Comparison of ENCODE assay signal across 10 cellular contexts in genomic region chr2:215619022-215619958, GRCh38.
DNase-seq lines count a peak whose midpoint lies in the region; ATAC-seq and TF ChIP-seq lines count a peak whose summit lies in the region.
"Had no signal": no experiment of that assay in that cellular context is flagged by ENCODE, and none has a peak within 500 bp of the region (broad histone marks: within the 10 kb centered on the region; RNA-seq: fewer than 3 reads in every experiment).

No MANE protein-coding gene starts in this region.

- H3K4me1 Mint-ChIP-seq in activated naive CD4-positive, alpha-beta T cell treated with anti-CD3 and anti-CD28 coated beads for 36 hours (ENCODE audit: low read depth): peaks cover 6% of the 10 kb centered on the region
- H3K4me1 Mint-ChIP-seq: naive B cell had no signal

- H3K9me3 Mint-ChIP-seq in activated naive CD4-positive, alpha-beta T cell treated with anti-CD3 and anti-CD28 coated beads for 36 hours: no peaks in the 10 kb centered on the region
- H3K9me3 Mint-ChIP-seq: naive B cell had no signal

- CTCF ChIA-PET in activated naive CD4-positive, alpha-beta T cell treated with anti-CD3 and anti-CD28 coated beads for 36 hours (lab: Charles Lee): interaction anchor here (0.7 kb wide), 1 partner anchor 142 kb away, joined by 3 read pairs; no protein-coding TSS in a partner anchor

- intact Hi-C loops in activated naive CD4-positive, alpha-beta T cell treated with anti-CD3 and anti-CD28 coated beads for 36 hours (cut with micrococcal nuclease): no loop called here

- H3K4me3 ChIP-seq in cardiac fibroblast (replicated peaks in 1 of 2; ENCODE audit: low read depth in 2 of 2, low read length in 2 of 2): no peak overlapping the region
- H3K4me3 ChIP-seq: BLaER1 treated with 17β-estradiol and CSF1 and Interleukin-3, amounts not matched to agents 10 nM and 100 nM had no signal

- no peak for TF ChIP-seq CTCF in cardiac fibroblast (IDR thresholded peaks at IDR 0.05; ENCODE audit: low read depth, low read length)

- H3K27ac Mint-ChIP-seq in activated naive CD4-positive, alpha-beta T cell treated with anti-CD3 and anti-CD28 coated beads for 36 hours: no peak overlapping the region
- H3K27ac Mint-ChIP-seq: naive B cell had no signal

- peak; percentile 61 for DNase-seq in activated naive CD4-positive, alpha-beta T cell treated with anti-CD3 and anti-CD28 coated beads for 36 hours
- DNase-seq in activated naive CD4-positive, alpha-beta T cell treated with anti-CD3 and anti-CD28 coated beads, Interleukin-2, amount 50 U/mL, for 16 hours: no peak
- DNase-seq in NCI-H510A (lab: John Stamatoyannopoulos, UW) (peak; percentile 72), cardiac fibroblast (ENCODE audit: low read depth in 2 of 2) (peak; percentile 84 to 90), retina (peak; percentile 40)
- DNase-seq: naive B cell had no signal

- ATAC-seq in GM18498 (IDR thresholded peaks at IDR 0.05; ENCODE audit: unreplicated experiment) (no peak), GM18520 (IDR thresholded peaks at IDR 0.05; ENCODE audit: unreplicated experiment) (no peak), HG02870 (IDR thresholded peaks at IDR 0.05; ENCODE audit: unreplicated experiment) (no peak)

- H3K27me3 Mint-ChIP-seq in activated naive CD4-positive, alpha-beta T cell treated with anti-CD3 and anti-CD28 coated beads for 36 hours (ENCODE audit: low read depth): peaks cover 15% of the 10 kb centered on the region

- no peaks in the 10 kb centered on the region for H3K36me3 Mint-ChIP-seq in activated naive CD4-positive, alpha-beta T cell treated with anti-CD3 and anti-CD28 coated beads for 36 hours (ENCODE audit: low read depth)
- H3K36me3 Mint-ChIP-seq: naive B cell had no signal

- peak overlapping the region; percentile 10 for H3K4me3 Mint-ChIP-seq in activated naive CD4-positive, alpha-beta T cell treated with anti-CD3 and anti-CD28 coated beads for 36 hours
- H3K4me3 Mint-ChIP-seq: naive B cell had no signal
